9 cellular contexts compared by ENCODE assay signal in genomic region chr17:49434821-49435581, GRCh38. TPM values are rescaled to one million over a fixed set of nuclear protein-coding genes. Genes with fewer than 3 reads are reported as not detected.
DNase-seq lines count a peak whose midpoint lies in the region; ATAC-seq, FAIRE-seq and TF ChIP-seq lines count a peak whose summit lies in the region.
"Had no signal": no experiment of that assay in that cellular context is flagged by ENCODE, and none has a peak within 500 bp of the region (broad histone marks: within the 10 kb centered on the region; RNA-seq: fewer than 3 reads in every experiment).

No MANE protein-coding gene starts in this region.

- H3K27ac ChIP-seq in CD4-positive, alpha-beta T cell (ENCODE audit: low read depth, low read length), result no peak overlapping the region
- H3K27ac ChIP-seq in SJSA1 (no peak overlapping the region), astrocyte (ENCODE audit: low read depth, low read length) (no peak overlapping the region)

- H3K4me2 ChIP-seq in astrocyte (ENCODE audit: low read length), result no peak overlapping the region

- FAIRE-seq in astrocyte (lab: Jason Lieb, UNC), result no peak

- no peak overlapping the region for H2AFZ ChIP-seq in astrocyte (ENCODE audit: low read depth, low read length)

- no peaks in the 10 kb centered on the region for H3K9me3 Mint-ChIP-seq in CD4-positive, alpha-beta T cell
- peaks cover 3% of the 10 kb centered on the region for H3K9me3 Mint-ChIP-seq in astrocyte (ENCODE audit: unreplicated experiment)
- H3K9me3 Mint-ChIP-seq: T-helper 1 cell treated with Interleukin-12 subunit alpha and Interleukin-12 subunit beta and Interleukin-4 antibody, amounts not matched to agents 30 μg/mL and 1 μg/mL, for 36 hours had no signal

- H3K4me1 Mint-ChIP-seq in CD4-positive, alpha-beta T cell (ENCODE audit: low read depth), result no peaks in the 10 kb centered on the region
- H3K4me1 Mint-ChIP-seq in astrocyte (ENCODE audit: low read depth, unreplicated experiment), result peaks cover 10% of the 10 kb centered on the region

- H3K4me1 ChIP-seq in HAP-1 (no peaks in the 10 kb centered on the region), SJSA1 (replicated peaks) (no peaks in the 10 kb centered on the region), astrocyte (ENCODE audit: insufficient read depth, low read length) (peaks cover 19% of the 10 kb centered on the region)

- peaks cover 21% of the 10 kb centered on the region for H3K27me3 ChIP-seq in CD4-positive, alpha-beta T cell (ENCODE audit: control insufficient read depth, insufficient read depth, low read length)
- H3K27me3 ChIP-seq in HAP-1 (ENCODE audit: low read depth) (peaks cover 8% of the 10 kb centered on the region; the same call in 1 of the 2 replicates), SJSA1 (replicated peaks) (peaks cover 26% of the 10 kb centered on the region), astrocyte (ENCODE audit: insufficient read depth, low read length) (peaks cover 16% of the 10 kb centered on the region)

- H3K36me3 Mint-ChIP-seq in CD4-positive, alpha-beta T cell (ENCODE audit: low read depth), result no peaks in the 10 kb centered on the region
- H3K36me3 Mint-ChIP-seq in astrocyte (ENCODE audit: low read depth, unreplicated experiment), result no peaks in the 10 kb centered on the region

- no peaks in the 10 kb centered on the region for H3K79me2 ChIP-seq in astrocyte (ENCODE audit: insufficient read depth, low read length)

- TF ChIP-seq CTCF in CD4-positive, alpha-beta T cell (IDR thresholded peaks at IDR 0.05), result peak; percentile 72
- peak; percentile 49 for TF ChIP-seq CTCF in astrocyte (IDR thresholded peaks at IDR 0.05; ENCODE audit: insufficient read depth, low read depth, low read length)

- no peak overlapping the region for H3K9ac ChIP-seq in astrocyte (ENCODE audit: low read length)

- intact Hi-C loops in CD4-positive, alpha-beta T cell (cut with DNase I, micrococcal nuclease), result loop anchor here (1.0 kb wide), 1 partner anchor 121 kb away; no protein-coding TSS in a partner anchor

- H4K20me1 ChIP-seq in astrocyte (ENCODE audit: insufficient read depth, low read length), result no peaks in the 10 kb centered on the region

- in situ Hi-C loops in HAP-1 (cut with MboI; ENCODE audit: low sequenced_read_pairs), result loop anchor here (10.0 kb wide), 1 partner anchor 120 kb away; no protein-coding TSS in a partner anchor

- H3K27ac Mint-ChIP-seq in CD4-positive, alpha-beta T cell, result no peak overlapping the region
- no peak overlapping the region for H3K27ac Mint-ChIP-seq in astrocyte (ENCODE audit: unreplicated experiment)
- H3K27ac Mint-ChIP-seq: T-helper 1 cell treated with Interleukin-12 subunit alpha and Interleukin-12 subunit beta and Interleukin-4 antibody, amounts not matched to agents 30 μg/mL and 1 μg/mL, for 36 hours had no signal

- H3K9me3 ChIP-seq in CD4-positive, alpha-beta T cell (ENCODE audit: control insufficient read depth, low read length), result no peaks in the 10 kb centered on the region
- no peaks in the 10 kb centered on the region for H3K9me3 ChIP-seq in HAP-1
- H3K9me3 ChIP-seq in SJSA1 (replicated peaks), result no peaks in the 10 kb centered on the region
- no peaks in the 10 kb centered on the region for H3K9me3 ChIP-seq in astrocyte (ENCODE audit: insufficient read depth, low read depth, low read length)

- ATAC-seq in CD4-positive, alpha-beta T cell (ENCODE audit: poor library complexity), result no peak
- ATAC-seq in GM21825 (IDR thresholded peaks at IDR 0.05; ENCODE audit: unreplicated experiment), result no peak

- H3K36me3 ChIP-seq in HAP-1 (replicated peaks), result no peaks in the 10 kb centered on the region
- H3K36me3 ChIP-seq in SJSA1, result no peaks in the 10 kb centered on the region
- H3K36me3 ChIP-seq in astrocyte (ENCODE audit: insufficient read depth, low read length), result no peaks in the 10 kb centered on the region

- CTCF ChIA-PET in CD4-positive, alpha-beta T cell (lab: Charles Lee), result interaction anchor here (2.3 kb wide), 1 partner anchor 121 kb away, joined by 5 read pairs; no protein-coding TSS in a partner anchor

- DNase-seq in CD4-positive, alpha-beta T cell, result peak in 7 of 10 experiments; percentile 8 to 25 (median 15)
- DNase-seq in HAP-1 (ENCODE audit: low spot score in 2 of 2), result peak; percentile 31 to 80
- DNase-seq in SJSA1 (ENCODE audit: low read depth in 1 of 2, low spot score in 2 of 2), result peak; percentile 62 to 69
- peak; percentile 14 for DNase-seq in astrocyte (ENCODE audit: low read depth)
- DNase-seq in iPS DF 19.7 (ENCODE audit: low read depth, low spot score), result peak; percentile 35
- DNase-seq in stimulated activated CD4-positive, alpha-beta T cell treated with anti-CD3 and anti-CD28 coated beads, Interleukin-4, amount 100 ng/mL, for 4 hours, result peak; percentile 15 to 17
- no peak for DNase-seq in middle frontal gyrus (ENCODE audit: extremely low spot score, low spot score)

- peaks cover 39% of the 10 kb centered on the region for H3K27me3 Mint-ChIP-seq in CD4-positive, alpha-beta T cell
- H3K27me3 Mint-ChIP-seq in astrocyte (ENCODE audit: low read depth, unreplicated experiment), result peaks cover 46% of the 10 kb centered on the region

- H3K4me3 ChIP-seq in HAP-1, result no peak overlapping the region
- no peak overlapping the region for H3K4me3 ChIP-seq in SJSA1
- no peak overlapping the region for H3K4me3 ChIP-seq in astrocyte (ENCODE audit: insufficient read depth, low read depth, low read length)

- H3K4me3 Mint-ChIP-seq in CD4-positive, alpha-beta T cell, result no peak overlapping the region
- H3K4me3 Mint-ChIP-seq in astrocyte (ENCODE audit: unreplicated experiment), result no peak overlapping the region
- H3K4me3 Mint-ChIP-seq: T-helper 1 cell treated with Interleukin-12 subunit alpha and Interleukin-12 subunit beta and Interleukin-4 antibody, amounts not matched to agents 30 μg/mL and 1 μg/mL, for 36 hours had no signal

- POLR2A ChIA-PET in CD4-positive, alpha-beta T cell (lab: Charles Lee), result no interaction called here

RNA-seq across cellular contexts. Expression of gene PHB1, which starts 20.3 kb away (rescaled TPM):
- total RNA-seq in CD4-positive, alpha-beta T cell, result 10 to 100 TPM; 24.2 to 31.6 TPM
- total RNA-seq in SJSA1 (2014; rRNA removed; shearing (Covaris generic)), result 275 and 280 TPM in 2 replicates
- 211 and 227 TPM in 2 replicates for total RNA-seq in astrocyte
